In genomic region chr2:3302751-3303582, GRCh38 we compare ENCODE assay signal across 9 cellular contexts.
DNase-seq lines count a peak whose midpoint lies in the region; ATAC-seq, FAIRE-seq and TF ChIP-seq lines count a peak whose summit lies in the region.
"Had no signal": no experiment of that assay in that cellular context is flagged by ENCODE, and none has a peak within 500 bp of the region (broad histone marks: within the 10 kb centered on the region; RNA-seq: fewer than 3 reads in every experiment).

No MANE protein-coding gene starts in this region.

- peak overlapping the region; percentile 83 for H3K27ac Mint-ChIP-seq in T-helper 17 cell

- H3K9ac ChIP-seq in kidney (ENCODE audit: low read length in 2 of 2): peak overlapping the region; percentile 37 to 77

- H3K27me3 Mint-ChIP-seq in T-helper 17 cell: no peaks in the 10 kb centered on the region

- H3K4me1 ChIP-seq in kidney (ENCODE audit: control insufficient read depth in 1 of 2, insufficient read depth in 1 of 2, low read depth in 1 of 2, low read length in 2 of 2) (peaks cover 0 to 7% of the 10 kb centered on the region in 2 donors), upper lobe of right lung (no peaks in the 10 kb centered on the region)

- no peak for TF ChIP-seq CTCF in kidney (IDR thresholded peaks at IDR 0.05; ENCODE audit: borderline replicate concordance, extremely low read depth, insufficient read depth)
- TF ChIP-seq CTCF in upper lobe of right lung (IDR thresholded peaks at IDR 0.05): no peak

- no peak for FAIRE-seq in kidney (lab: Jason Lieb, UNC)

- H3K36me3 ChIP-seq in kidney (ENCODE audit: control insufficient read depth in 1 of 2, insufficient read depth in 2 of 2, low read length in 2 of 2): no peaks in the 10 kb centered on the region
- H3K36me3 ChIP-seq in upper lobe of right lung: no peaks in the 10 kb centered on the region

- H3K4me3 Mint-ChIP-seq in T-helper 17 cell: peak overlapping the region; percentile 15

- no peaks in the 10 kb centered on the region for H3K36me3 Mint-ChIP-seq in T-helper 17 cell (ENCODE audit: low read depth)

- H3K9me3 ChIP-seq in T-helper 17 cell (ENCODE audit: control insufficient read depth, low read length, poor library complexity, severe bottlenecking) (no peaks in the 10 kb centered on the region), kidney (ENCODE audit: control insufficient read depth in 1 of 2, low read length in 2 of 2) (no peaks in the 10 kb centered on the region), upper lobe of right lung (no peaks in the 10 kb centered on the region)

- peaks cover 16% of the 10 kb centered on the region for H3K4me1 Mint-ChIP-seq in T-helper 17 cell

- ATAC-seq in GM18868 (IDR thresholded peaks at IDR 0.05; ENCODE audit: unreplicated experiment): peak; percentile 22
- ATAC-seq in HG02973 (IDR thresholded peaks at IDR 0.05; ENCODE audit: unreplicated experiment): peak; percentile 9
- peak; percentile 27 for ATAC-seq in T-helper 17 cell
- ATAC-seq in upper lobe of right lung: peak; percentile 7
- no peak for ATAC-seq in GM19324 (IDR thresholded peaks at IDR 0.05; ENCODE audit: low FRiP score, unreplicated experiment)

- intact Hi-C loops in kidney (cut with DNase I) (no loop called here), upper lobe of right lung (cut with DNase I) (no loop called here)

- DNase-seq in T-helper 17 cell (no peak), kidney (peak; percentile 62), upper lobe of right lung (no peak)
- no peak for DNase-seq in activated CD4-positive, alpha-beta T cell treated with anti-CD3 and anti-CD28 coated beads, Interleukin-2, amount 50 U/mL, for 48 hours
- no peak for DNase-seq in activated CD4-positive, alpha-beta T cell treated with anti-CD3 and anti-CD28 coated beads for 1 hour

- H3K4me3 ChIP-seq in kidney (ENCODE audit: low read length in 2 of 2): peak overlapping the region; percentile 32 to 36
- H3K4me3 ChIP-seq in upper lobe of right lung: no peak overlapping the region

- no peaks in the 10 kb centered on the region for H3K27me3 ChIP-seq in upper lobe of right lung

- H3K27ac ChIP-seq in kidney (ENCODE audit: low read depth in 2 of 2, low read length in 2 of 2) (peak overlapping the region in 1 of 2 donors; percentile 41), upper lobe of right lung (peak overlapping the region; percentile 43)
- H3K27ac ChIP-seq: HL-60 had no signal
